Comparison of ENCODE assay signal across 1 cellular context in the genomic region with DNA sequence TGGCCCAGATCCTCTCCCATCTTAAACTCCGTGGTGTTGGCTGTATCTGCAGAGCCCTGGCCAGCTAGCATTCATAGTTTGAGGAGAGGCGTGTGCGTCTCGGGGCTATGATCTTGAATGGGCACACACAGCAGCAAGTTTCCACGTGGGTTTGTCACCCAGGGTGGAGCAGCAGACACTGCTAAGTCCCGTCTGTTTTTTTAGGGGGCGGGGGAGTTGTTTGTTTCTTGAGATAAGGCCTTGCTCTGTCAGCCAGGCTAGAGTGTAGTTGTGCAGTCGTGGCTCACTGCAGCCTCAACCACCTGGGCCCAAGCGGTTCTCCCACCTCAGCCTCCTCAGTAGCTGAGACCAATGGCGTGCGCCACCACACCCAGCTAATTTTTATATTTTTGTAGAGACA.
TF ChIP-seq lines count a peak whose summit lies in the region.

No MANE protein-coding gene starts in this region.

TF ChIP-seq in GM23338, 12 proteins besides CTCF, POLR2A, EP300 and RAD21:
- TF ChIP-seq, protein P1, sequence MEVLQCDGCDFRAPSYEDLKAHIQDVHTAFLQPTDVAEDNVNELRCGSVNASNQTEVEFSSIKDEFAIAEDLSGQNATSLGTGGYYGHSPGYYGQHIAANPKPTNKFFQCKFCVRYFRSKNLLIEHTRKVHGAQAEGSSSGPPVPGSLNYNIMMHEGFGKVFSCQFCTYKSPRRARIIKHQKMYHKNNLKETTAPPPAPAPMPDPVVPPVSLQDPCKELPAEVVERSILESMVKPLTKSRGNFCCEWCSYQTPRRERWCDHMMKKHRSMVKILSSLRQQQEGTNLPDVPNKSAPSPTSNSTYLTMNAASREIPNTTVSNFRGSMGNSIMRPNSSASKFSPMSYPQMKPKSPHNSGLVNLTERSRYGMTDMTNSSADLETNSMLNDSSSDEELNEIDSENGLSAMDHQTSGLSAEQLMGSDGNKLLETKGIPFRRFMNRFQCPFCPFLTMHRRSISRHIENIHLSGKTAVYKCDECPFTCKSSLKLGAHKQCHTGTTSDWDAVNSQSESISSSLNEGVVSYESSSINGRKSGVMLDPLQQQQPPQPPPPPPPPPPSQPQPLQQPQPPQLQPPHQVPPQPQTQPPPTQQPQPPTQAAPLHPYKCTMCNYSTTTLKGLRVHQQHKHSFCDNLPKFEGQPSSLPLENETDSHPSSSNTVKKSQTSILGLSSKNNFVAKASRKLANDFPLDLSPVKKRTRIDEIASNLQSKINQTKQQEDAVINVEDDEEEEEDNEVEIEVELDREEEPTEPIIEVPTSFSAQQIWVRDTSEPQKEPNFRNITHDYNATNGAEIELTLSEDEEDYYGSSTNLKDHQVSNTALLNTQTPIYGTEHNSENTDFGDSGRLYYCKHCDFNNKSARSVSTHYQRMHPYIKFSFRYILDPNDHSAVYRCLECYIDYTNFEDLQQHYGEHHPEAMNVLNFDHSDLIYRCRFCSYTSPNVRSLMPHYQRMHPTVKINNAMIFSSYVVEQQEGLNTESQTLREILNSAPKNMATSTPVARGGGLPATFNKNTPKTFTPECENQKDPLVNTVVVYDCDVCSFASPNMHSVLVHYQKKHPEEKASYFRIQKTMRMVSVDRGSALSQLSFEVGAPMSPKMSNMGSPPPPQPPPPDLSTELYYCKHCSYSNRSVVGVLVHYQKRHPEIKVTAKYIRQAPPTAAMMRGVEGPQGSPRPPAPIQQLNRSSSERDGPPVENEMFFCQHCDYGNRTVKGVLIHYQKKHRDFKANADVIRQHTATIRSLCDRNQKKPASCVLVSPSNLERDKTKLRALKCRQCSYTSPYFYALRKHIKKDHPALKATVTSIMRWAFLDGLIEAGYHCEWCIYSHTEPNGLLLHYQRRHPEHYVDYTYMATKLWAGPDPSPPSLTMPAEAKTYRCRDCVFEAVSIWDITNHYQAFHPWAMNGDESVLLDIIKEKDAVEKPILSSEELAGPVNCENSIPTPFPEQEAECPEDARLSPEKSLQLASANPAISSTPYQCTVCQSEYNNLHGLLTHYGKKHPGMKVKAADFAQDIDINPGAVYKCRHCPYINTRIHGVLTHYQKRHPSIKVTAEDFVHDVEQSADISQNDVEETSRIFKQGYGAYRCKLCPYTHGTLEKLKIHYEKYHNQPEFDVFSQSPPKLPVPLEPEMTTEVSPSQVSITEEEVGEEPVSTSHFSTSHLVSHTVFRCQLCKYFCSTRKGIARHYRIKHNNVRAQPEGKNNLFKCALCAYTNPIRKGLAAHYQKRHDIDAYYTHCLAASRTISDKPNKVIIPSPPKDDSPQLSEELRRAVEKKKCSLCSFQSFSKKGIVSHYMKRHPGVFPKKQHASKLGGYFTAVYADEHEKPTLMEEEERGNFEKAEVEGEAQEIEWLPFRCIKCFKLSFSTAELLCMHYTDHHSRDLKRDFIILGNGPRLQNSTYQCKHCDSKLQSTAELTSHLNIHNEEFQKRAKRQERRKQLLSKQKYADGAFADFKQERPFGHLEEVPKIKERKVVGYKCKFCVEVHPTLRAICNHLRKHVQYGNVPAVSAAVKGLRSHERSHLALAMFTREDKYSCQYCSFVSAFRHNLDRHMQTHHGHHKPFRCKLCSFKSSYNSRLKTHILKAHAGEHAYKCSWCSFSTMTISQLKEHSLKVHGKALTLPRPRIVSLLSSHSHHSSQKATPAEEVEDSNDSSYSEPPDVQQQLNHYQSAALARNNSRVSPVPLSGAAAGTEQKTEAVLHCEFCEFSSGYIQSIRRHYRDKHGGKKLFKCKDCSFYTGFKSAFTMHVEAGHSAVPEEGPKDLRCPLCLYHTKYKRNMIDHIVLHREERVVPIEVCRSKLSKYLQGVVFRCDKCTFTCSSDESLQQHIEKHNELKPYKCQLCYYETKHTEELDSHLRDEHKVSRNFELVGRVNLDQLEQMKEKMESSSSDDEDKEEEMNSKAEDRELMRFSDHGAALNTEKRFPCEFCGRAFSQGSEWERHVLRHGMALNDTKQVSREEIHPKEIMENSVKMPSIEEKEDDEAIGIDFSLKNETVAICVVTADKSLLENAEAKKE (CRISPR knock-in tag; IDR thresholded peaks at IDR 0.05), result no peak
- TF ChIP-seq, protein P2, sequence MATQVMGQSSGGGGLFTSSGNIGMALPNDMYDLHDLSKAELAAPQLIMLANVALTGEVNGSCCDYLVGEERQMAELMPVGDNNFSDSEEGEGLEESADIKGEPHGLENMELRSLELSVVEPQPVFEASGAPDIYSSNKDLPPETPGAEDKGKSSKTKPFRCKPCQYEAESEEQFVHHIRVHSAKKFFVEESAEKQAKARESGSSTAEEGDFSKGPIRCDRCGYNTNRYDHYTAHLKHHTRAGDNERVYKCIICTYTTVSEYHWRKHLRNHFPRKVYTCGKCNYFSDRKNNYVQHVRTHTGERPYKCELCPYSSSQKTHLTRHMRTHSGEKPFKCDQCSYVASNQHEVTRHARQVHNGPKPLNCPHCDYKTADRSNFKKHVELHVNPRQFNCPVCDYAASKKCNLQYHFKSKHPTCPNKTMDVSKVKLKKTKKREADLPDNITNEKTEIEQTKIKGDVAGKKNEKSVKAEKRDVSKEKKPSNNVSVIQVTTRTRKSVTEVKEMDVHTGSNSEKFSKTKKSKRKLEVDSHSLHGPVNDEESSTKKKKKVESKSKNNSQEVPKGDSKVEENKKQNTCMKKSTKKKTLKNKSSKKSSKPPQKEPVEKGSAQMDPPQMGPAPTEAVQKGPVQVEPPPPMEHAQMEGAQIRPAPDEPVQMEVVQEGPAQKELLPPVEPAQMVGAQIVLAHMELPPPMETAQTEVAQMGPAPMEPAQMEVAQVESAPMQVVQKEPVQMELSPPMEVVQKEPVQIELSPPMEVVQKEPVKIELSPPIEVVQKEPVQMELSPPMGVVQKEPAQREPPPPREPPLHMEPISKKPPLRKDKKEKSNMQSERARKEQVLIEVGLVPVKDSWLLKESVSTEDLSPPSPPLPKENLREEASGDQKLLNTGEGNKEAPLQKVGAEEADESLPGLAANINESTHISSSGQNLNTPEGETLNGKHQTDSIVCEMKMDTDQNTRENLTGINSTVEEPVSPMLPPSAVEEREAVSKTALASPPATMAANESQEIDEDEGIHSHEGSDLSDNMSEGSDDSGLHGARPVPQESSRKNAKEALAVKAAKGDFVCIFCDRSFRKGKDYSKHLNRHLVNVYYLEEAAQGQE (IDR thresholded peaks at IDR 0.05; ENCODE audit: unreplicated experiment), result no peak
- TF ChIP-seq ZNF331 (CRISPR knock-in tag; IDR thresholded peaks at IDR 0.05; ENCODE audit: low read depth) (no peak), EZH2phosphoT487 (IDR thresholded peaks at IDR 0.05; ENCODE audit: unreplicated experiment) (no peak), ETS1 (IDR thresholded peaks at IDR 0.05) (no peak), CREB1 (CRISPR knock-in tag; IDR thresholded peaks at IDR 0.05; ENCODE audit: low read depth) (no peak), NANOG (IDR thresholded peaks at IDR 0.05; ENCODE audit: borderline replicate concordance) (no peak), EZH2 (IDR thresholded peaks at IDR 0.05; ENCODE audit: low read depth, unreplicated experiment) (no peak), POLR2AphosphoS5 (IDR thresholded peaks at IDR 0.05; ENCODE audit: low read depth) (no peak), STAT1 (IDR thresholded peaks at IDR 0.05; ENCODE audit: unreplicated experiment) (no peak), ZNF114 (CRISPR knock-in tag; IDR thresholded peaks at IDR 0.05) (no peak), JUNB (IDR thresholded peaks at IDR 0.05; ENCODE audit: unreplicated experiment) (no peak)
